In the genomic region with DNA sequence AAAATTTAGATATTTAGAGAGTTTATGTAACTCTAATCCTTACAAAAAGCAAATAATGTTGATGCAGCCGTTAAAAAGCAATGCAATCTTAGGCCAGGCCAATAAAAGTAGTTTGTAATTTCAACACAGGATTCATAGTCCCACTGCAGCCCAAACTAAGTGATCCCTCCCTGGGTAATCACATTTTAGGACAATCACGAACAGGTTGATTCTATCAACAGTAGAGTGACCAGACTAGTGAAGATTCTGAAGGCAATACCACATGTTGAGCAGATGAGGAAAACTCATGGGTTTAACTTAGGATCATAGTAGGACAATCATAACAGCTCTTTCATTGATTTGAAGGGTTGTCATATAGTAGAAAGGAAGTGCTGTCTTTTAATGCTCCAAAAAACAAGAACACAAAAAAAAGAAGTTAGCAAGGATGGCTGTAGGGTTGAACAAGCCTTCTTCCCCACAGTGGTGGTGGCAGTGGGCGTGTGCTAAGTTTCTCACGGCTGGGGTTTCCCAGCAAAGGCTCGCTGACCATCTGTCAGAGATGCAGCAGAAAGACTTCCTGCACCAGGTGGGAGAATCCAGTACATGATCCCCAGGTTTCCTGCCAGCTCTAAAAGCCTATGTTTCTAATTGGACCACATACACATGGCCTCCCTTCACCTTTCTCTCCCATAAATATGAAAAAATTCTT, we compare ENCODE assay signal across 21 cellular contexts.
DNase-seq lines count a peak whose midpoint lies in the region; ATAC-seq and TF ChIP-seq lines count a peak whose summit lies in the region.
"Had no signal": no experiment of that assay in that cellular context is flagged by ENCODE, and none has a peak within 500 bp of the region (broad histone marks: within the 10 kb centered on the region; RNA-seq: fewer than 3 reads in every experiment).

No MANE protein-coding gene starts in this region.

- no peak overlapping the region for H3K4me3 ChIP-seq in sigmoid colon
- H3K4me3 ChIP-seq: cardiac muscle cell, MG63, skin epidermis had no signal

- 42 to 51% methylated on average over 5 of the region's 5 CpGs for WGBS in sigmoid colon, 2 donors

- no peaks in the 10 kb centered on the region for H3K36me3 ChIP-seq in sigmoid colon
- H3K36me3 ChIP-seq: cardiac muscle cell, MG63 had no signal

- H3K9me3 ChIP-seq in sigmoid colon = peaks cover 0 to 3% (median 0%) of the 10 kb centered on the region in 4 donors
- H3K9me3 ChIP-seq: MG63 had no signal

- intact Hi-C loops in sigmoid colon (cut with DNase I) = loop anchor here (5.0 kb wide), 2 partner anchors 67 to 208 kb away; no protein-coding TSS in a partner anchor

- peaks cover 0 to 55% (median 47%) of the 10 kb centered on the region in 4 donors for H3K4me1 ChIP-seq in sigmoid colon
- H3K4me1 ChIP-seq: parathyroid adenoma had no signal

- no peak for TF ChIP-seq POLR2A in sigmoid colon (IDR thresholded peaks at IDR 0.05)

- peak overlapping the region in 3 of 4 donors; percentile 40 to 71 (median 70) for H3K27ac ChIP-seq in sigmoid colon
- H3K27ac ChIP-seq: 22Rv1, cardiac muscle cell, parathyroid adenoma, skin epidermis had no signal

- DNase-seq in DMS53 (lab: John Stamatoyannopoulos, UW) (peak; percentile 24), DMS53 treated with DMSO at 0.1 percent for 48 hours (lab: John Stamatoyannopoulos, UW; ENCODE audit: unreplicated experiment) (no peak), amniotic epithelial cell (ENCODE audit: low read depth) (peak; percentile 40), sigmoid colon (no peak), NCI-H1417 (lab: John Stamatoyannopoulos, UW) (no peak)
- no peak for DNase-seq in activated naive CD4-positive, alpha-beta T cell treated with Interleukin-2 at 50 U/mL for 16 hours
- DNase-seq: activated CD4-positive, alpha-beta memory T cell treated with anti-CD3 and anti-CD28 coated beads, Interleukin-2, amount 10 ng/mL, durations not matched to agents 7 days and 5 days; C1 segment of cervical spinal cord; DMS 273 treated with DMSO at 0.1 percent for 48 hours; effector CD4-positive, alpha-beta T cell; MG63; NCI-H2029; NCI-H748 treated with DMSO at 0.1 percent for 48 hours; trophoblast cell had no signal

- no peak for TF ChIP-seq CTCF in sigmoid colon (IDR thresholded peaks at IDR 0.05)

- TF ChIP-seq EP300 in sigmoid colon (IDR thresholded peaks at IDR 0.05) = no peak

- ATAC-seq in HG02885 (IDR thresholded peaks at IDR 0.05; ENCODE audit: poor library complexity, unreplicated experiment) (peak; percentile 55), SK-N-SH treated with all-trans-retinoic acid at 6 μM for 48 hours (no peak)
- ATAC-seq: Panc1 had no signal

- no peaks in the 10 kb centered on the region for H3K27me3 ChIP-seq in sigmoid colon
- H3K27me3 ChIP-seq: cardiac muscle cell, MG63 had no signal

TF ChIP-seq in SK-N-SH treated with all-trans-retinoic acid at 6 μM for 48 hours, 23 proteins besides CTCF, POLR2A, EP300 and RAD21:
- TF ChIP-seq ZC3H10 (CRISPR knock-in tag; IDR thresholded peaks at IDR 0.05) (no peak), ZFP3 (CRISPR knock-in tag; IDR thresholded peaks at IDR 0.05) (no peak), ZNF70 (CRISPR knock-in tag; IDR thresholded peaks at IDR 0.05) (no peak), RARB (CRISPR knock-in tag; IDR thresholded peaks at IDR 0.05) (no peak), GLIS3 (CRISPR knock-in tag; IDR thresholded peaks at IDR 0.05) (no peak), ZNF565 (CRISPR knock-in tag; conservative IDR thresholded peaks at IDR 0.05; ENCODE audit: low read depth) (no peak), ZFP30 (CRISPR knock-in tag; IDR thresholded peaks at IDR 0.05) (no peak), SNAI2 (CRISPR knock-in tag; IDR thresholded peaks at IDR 0.05) (no peak), ARNTL (CRISPR knock-in tag; IDR thresholded peaks at IDR 0.05; ENCODE audit: borderline replicate concordance, low read depth) (no peak)
- TF ChIP-seq, protein P1, sequence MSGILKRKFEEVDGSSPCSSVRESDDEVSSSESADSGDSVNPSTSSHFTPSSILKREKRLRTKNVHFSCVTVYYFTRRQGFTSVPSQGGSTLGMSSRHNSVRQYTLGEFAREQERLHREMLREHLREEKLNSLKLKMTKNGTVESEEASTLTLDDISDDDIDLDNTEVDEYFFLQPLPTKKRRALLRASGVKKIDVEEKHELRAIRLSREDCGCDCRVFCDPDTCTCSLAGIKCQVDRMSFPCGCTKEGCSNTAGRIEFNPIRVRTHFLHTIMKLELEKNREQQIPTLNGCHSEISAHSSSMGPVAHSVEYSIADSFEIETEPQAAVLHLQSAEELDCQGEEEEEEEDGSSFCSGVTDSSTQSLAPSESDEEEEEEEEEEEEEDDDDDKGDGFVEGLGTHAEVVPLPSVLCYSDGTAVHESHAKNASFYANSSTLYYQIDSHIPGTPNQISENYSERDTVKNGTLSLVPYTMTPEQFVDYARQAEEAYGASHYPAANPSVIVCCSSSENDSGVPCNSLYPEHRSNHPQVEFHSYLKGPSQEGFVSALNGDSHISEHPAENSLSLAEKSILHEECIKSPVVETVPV (CRISPR knock-in tag; IDR thresholded peaks at IDR 0.05) = no peak
- TF ChIP-seq, protein P2, sequence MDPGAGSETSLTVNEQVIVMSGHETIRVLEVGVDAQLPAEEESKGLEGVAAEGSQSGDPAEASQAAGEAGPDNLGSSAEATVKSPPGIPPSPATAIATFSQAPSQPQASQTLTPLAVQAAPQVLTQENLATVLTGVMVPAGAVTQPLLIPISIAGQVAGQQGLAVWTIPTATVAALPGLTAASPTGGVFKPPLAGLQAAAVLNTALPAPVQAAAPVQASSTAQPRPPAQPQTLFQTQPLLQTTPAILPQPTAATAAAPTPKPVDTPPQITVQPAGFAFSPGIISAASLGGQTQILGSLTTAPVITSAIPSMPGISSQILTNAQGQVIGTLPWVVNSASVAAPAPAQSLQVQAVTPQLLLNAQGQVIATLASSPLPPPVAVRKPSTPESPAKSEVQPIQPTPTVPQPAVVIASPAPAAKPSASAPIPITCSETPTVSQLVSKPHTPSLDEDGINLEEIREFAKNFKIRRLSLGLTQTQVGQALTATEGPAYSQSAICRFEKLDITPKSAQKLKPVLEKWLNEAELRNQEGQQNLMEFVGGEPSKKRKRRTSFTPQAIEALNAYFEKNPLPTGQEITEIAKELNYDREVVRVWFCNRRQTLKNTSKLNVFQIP (CRISPR knock-in tag; IDR thresholded peaks at IDR 0.05; ENCODE audit: borderline replicate concordance, low read depth) = no peak

Comparison
In these comparisons a context has a peak if more than half of its experiments do, and no peak if none do; other contexts are left out.
1. DNase-seq: peak in DMS53 (single experiment) and amniotic epithelial cell (single experiment); none in DMS53 treated with DMSO at 0.1 percent for 48 hours (single experiment), sigmoid colon (single experiment), NCI-H1417 (0 of 3) and activated naive CD4-positive, alpha-beta T cell treated with Interleukin-2 at 50 U/mL for 16 hours (single experiment).